Comparison of ENCODE assay signal across 8 cellular contexts in the genomic region with DNA sequence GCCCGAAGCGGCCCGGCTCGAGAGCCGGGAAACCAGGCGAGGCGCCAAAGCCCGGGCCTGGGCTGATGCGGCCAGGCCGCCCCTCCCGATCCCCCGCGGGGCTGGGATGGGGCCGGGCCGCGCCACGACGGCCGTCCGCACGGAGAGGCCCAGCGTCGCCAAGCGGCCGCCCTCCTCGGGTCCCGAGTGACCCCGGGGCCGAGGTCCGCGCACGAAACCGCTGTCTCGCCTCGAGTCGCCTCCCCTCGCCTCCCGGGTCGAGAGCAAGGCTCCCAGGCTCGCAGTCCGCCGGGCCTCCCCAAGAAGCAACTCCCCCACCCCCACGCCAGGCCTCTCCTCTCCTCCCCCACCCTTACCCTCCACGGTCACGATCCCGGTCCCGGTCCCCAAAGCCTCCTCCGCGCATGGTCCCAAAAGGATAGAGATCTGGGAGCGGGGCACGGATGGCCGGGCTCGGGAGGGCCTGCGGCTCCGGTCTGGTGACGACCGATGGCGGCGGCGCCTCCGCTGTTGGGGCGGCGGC.
DNase-seq lines count a peak whose midpoint lies in the region; ATAC-seq and TF ChIP-seq lines count a peak whose summit lies in the region.

No MANE protein-coding gene starts in this region.

- TF ChIP-seq CTCF in VCaP (conservative IDR thresholded peaks at IDR 0.05), result no peak

- peak; percentile 62 for DNase-seq in COR-L47 (lab: John Stamatoyannopoulos, UW)
- DNase-seq in HPDE6-E6E7 (ENCODE audit: extremely low spot score), result peak; percentile 31
- DNase-seq in left kidney (ENCODE audit: low read depth, low spot score), result peak; percentile 79
- peak; percentile 62 to 73 for DNase-seq in stimulated activated CD4-positive, alpha-beta T cell treated with anti-CD3 and anti-CD28 coated beads, Interleukin-2, amount 100 ng/mL, for 24 hours
- DNase-seq in SIG-M5 treated with dmso at 0.1 percent for 504 hours (lab: John Stamatoyannopoulos, UW; ENCODE audit: unreplicated experiment), result no peak

- ATAC-seq in GM19463 (IDR thresholded peaks at IDR 0.05; ENCODE audit: unreplicated experiment), result peak; percentile 31

- H3K27ac ChIP-seq in VCaP (peak overlapping the region; percentile 99), cingulate gyrus (ENCODE audit: low read depth, low read length) (peak overlapping the region; percentile 99)
